Comparison of ENCODE assay signal across 20 cellular contexts in the genomic region with DNA sequence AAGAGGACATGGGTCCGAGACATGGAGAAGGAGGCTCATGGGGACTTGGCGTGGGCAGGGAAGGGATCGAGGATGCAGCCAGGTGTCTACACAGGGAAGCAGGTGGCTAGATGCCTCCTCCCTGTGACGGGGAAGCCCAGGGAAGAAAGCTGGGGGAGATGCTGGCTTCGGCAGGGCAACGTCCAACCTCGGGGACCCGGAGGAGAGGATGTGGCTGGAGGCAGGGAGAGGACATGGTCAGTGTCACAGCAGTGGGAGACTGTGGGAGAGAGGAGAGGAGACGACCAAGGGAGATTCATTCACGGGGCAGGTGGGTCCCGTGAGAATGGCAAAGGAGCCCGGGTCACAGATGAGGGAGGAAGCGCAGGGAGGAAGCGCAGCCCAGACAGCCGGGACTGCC.
DNase-seq lines count a peak whose midpoint lies in the region; ATAC-seq and TF ChIP-seq lines count a peak whose summit lies in the region.
"Had no signal": no experiment of that assay in that cellular context is flagged by ENCODE, and none has a peak within 500 bp of the region (broad histone marks: within the 10 kb centered on the region; RNA-seq: fewer than 3 reads in every experiment).

No MANE protein-coding gene starts in this region.

- no peaks in the 10 kb centered on the region for H3K9me3 ChIP-seq in suprapubic skin
- H3K9me3 ChIP-seq: A549 had no signal

- no peak for ATAC-seq in Right ventricle myocardium inferior
- no peak for ATAC-seq in left ventricle myocardium superior
- ATAC-seq in GM21528 (IDR thresholded peaks at IDR 0.05; ENCODE audit: low FRiP score, unreplicated experiment): no peak
- ATAC-seq: A549; CD8-positive, alpha-beta T cell had no signal

- TF ChIP-seq POLR2A in suprapubic skin (IDR thresholded peaks at IDR 0.05): no peak

- peak overlapping the region; percentile 61; the same call in 1 of the 2 replicates for H3K27ac ChIP-seq in VCaP
- no peak overlapping the region for H3K27ac ChIP-seq in suprapubic skin
- H3K27ac ChIP-seq: A549 had no signal

- intact Hi-C loops in Right ventricle myocardium inferior (cut with DNase I): no loop called here
- intact Hi-C loops in left ventricle myocardium superior (cut with micrococcal nuclease): no loop called here

- H3K4me1 Mint-ChIP-seq in nephron: peaks cover 53% of the 10 kb centered on the region

- peaks cover 18% of the 10 kb centered on the region for H3K36me3 Mint-ChIP-seq in nephron (ENCODE audit: low read depth)
- H3K36me3 Mint-ChIP-seq: CD8-positive, alpha-beta T cell had no signal

- H3K36me3 ChIP-seq in suprapubic skin: no peaks in the 10 kb centered on the region

- DNase-seq in Right ventricle myocardium inferior (ENCODE audit: missing footprints) (peak; percentile 59), left ventricle myocardium superior (no peak), suprapubic skin (ENCODE audit: low spot score in 2 of 2) (peak; percentile 30 to 76), NOMO-1 (lab: John Stamatoyannopoulos, UW; ENCODE audit: unreplicated experiment in 2 of 2) (no peak)
- no peak for DNase-seq in activated T-cell treated with anti-CD3 and anti-CD28 coated beads, Interleukin-2, amount 50 U/mL, for 48 hours
- DNase-seq: DND-41, GDM1, GOT3, KBM-7, NCI-H1048, NCI-H1694, NCI-H2107, NCI-H345, NCI-H526 treated with DMSO at 0.1 percent for 48 hours, PC-3 had no signal

- H3K27me3 ChIP-seq in suprapubic skin: peaks cover 6% of the 10 kb centered on the region

- peaks cover 4% of the 10 kb centered on the region for H3K27me3 Mint-ChIP-seq in nephron (ENCODE audit: low read depth)

- H3K27ac Mint-ChIP-seq in nephron: peak overlapping the region in 2 of 3 experiments; percentile 23 to 59
- H3K27ac Mint-ChIP-seq: CD8-positive, alpha-beta T cell had no signal

- 87% methylated on average over 15 of the region's 15 CpGs for WGBS in suprapubic skin

- no peak overlapping the region for H3K4me3 Mint-ChIP-seq in nephron
- H3K4me3 Mint-ChIP-seq: CD8-positive, alpha-beta T cell had no signal

- H3K9me3 Mint-ChIP-seq in nephron: peaks cover 14% of the 10 kb centered on the region

- TF ChIP-seq EP300 in suprapubic skin (IDR thresholded peaks at IDR 0.05): no peak

- TF ChIP-seq CTCF in VCaP (conservative IDR thresholded peaks at IDR 0.05) (no peak), nephron (IDR thresholded peaks at IDR 0.05; ENCODE audit: unreplicated experiment in 3 of 3) (no peak), suprapubic skin (IDR thresholded peaks at IDR 0.05) (no peak)

- peaks cover 3% of the 10 kb centered on the region for H3K4me1 ChIP-seq in suprapubic skin
- H3K4me1 ChIP-seq: A549 had no signal

- no peak overlapping the region for H3K4me3 ChIP-seq in suprapubic skin
- H3K4me3 ChIP-seq: A549 had no signal

Comparison
In these comparisons a context has a peak if more than half of its experiments do, and no peak if none do; other contexts are left out.
1. DNase-seq: peak in Right ventricle myocardium inferior (single experiment) and suprapubic skin (2 of 2); none in left ventricle myocardium superior (single experiment), activated T-cell treated with anti-CD3 and anti-CD28 coated beads, Interleukin-2, amount 50 U/mL, for 48 hours (0 of 2) and NOMO-1 (0 of 2).